Comparison of ENCODE assay signal across 8 cellular contexts in genomic region chr14:58427289-58428010, GRCh38. TPM values are rescaled to one million over a fixed set of nuclear protein-coding genes. Genes with fewer than 3 reads are reported as not detected.
DNase-seq lines count a peak whose midpoint lies in the region; ATAC-seq and TF ChIP-seq lines count a peak whose summit lies in the region.

KIAA0586 (plus strand) TSS chr14:58427719; CDS start chr14:58428265, 546 bp downstream.
TIMM9 (minus strand) TSS chr14:58427531; CDS start chr14:58411945, 15,586 bp downstream.

- TF ChIP-seq CTCF in DOHH2 (IDR thresholded peaks at IDR 0.05; ENCODE audit: low read depth, low read length, poor library complexity, severe bottlenecking) (no peak), GM23338 (conservative IDR thresholded peaks at IDR 0.05; ENCODE audit: low read depth in 2 of 2) (no peak), fibroblast of lung (conservative IDR thresholded peaks at IDR 0.05 in 1 of 2, IDR thresholded peaks at IDR 0.05 in 1 of 2; ENCODE audit: low read depth in 1 of 2, low read length in 2 of 2) (peak in 1 of 2 donors; percentile 0)

- H3K4me3 Mint-ChIP-seq in GM23338 = peak within 1 kb of the TSS; percentile 90
- H3K4me3 Mint-ChIP-seq in naive thymus-derived CD4-positive, alpha-beta T cell = peak within 1 kb of the TSS; percentile 82 to 100 (median 94)
- H3K4me3 Mint-ChIP-seq in stimulated activated naive B cell treated with anti-CD40 and anti-IgM and Interleukin-4, amounts not matched to agents 10 μg/mL and 1 μg/mL and 100 μg/mL, for 72 hours = peak within 1 kb of the TSS; percentile 84

- H3K4me1 ChIP-seq in DOHH2 (ENCODE audit: control insufficient read depth, low read length) (peaks cover 36% of the 10 kb centered on the region), GM23338 (ENCODE audit: insufficient read depth) (peaks cover 9% of the 10 kb centered on the region), fibroblast of lung (ENCODE audit: control insufficient read depth, extremely low read depth, insufficient read depth, low read length) (no peaks in the 10 kb centered on the region)
- peaks cover 13 to 17% of the 10 kb centered on the region in 2 donors for H3K4me1 ChIP-seq in naive thymus-derived CD4-positive, alpha-beta T cell (ENCODE audit: control insufficient read depth in 2 of 2, insufficient read depth in 2 of 2, low read length in 2 of 2)

- H3K36me3 ChIP-seq in DOHH2 (ENCODE audit: control insufficient read depth, low read length) = peaks cover 58% of the 10 kb centered on the region
- peaks cover 9% of the 10 kb centered on the region for H3K36me3 ChIP-seq in GM23338 (ENCODE audit: insufficient read depth)
- H3K36me3 ChIP-seq in fibroblast of lung (ENCODE audit: control insufficient read depth, insufficient read depth, low read length) = no peaks in the 10 kb centered on the region
- peaks cover 0 to 15% (median 0%) of the 10 kb centered on the region in 3 experiments for H3K36me3 ChIP-seq in naive thymus-derived CD4-positive, alpha-beta T cell (ENCODE audit: control insufficient read depth in 2 of 3, insufficient read depth in 3 of 3, low read length in 3 of 3)

- peak; percentile 92 for ATAC-seq in GM23338
- peak; percentile 94 for ATAC-seq in naive thymus-derived CD4-positive, alpha-beta T cell
- peak; percentile 93 to 95 for ATAC-seq in stimulated activated naive B cell treated with anti-CD40 and anti-IgM and Interleukin-4, amounts not matched to agents 10 μg/mL and 1 μg/mL and 100 μg/mL, for 72 hours (replicated peaks)

- peak within 1 kb of the TSS; percentile 97 for H3K27ac Mint-ChIP-seq in GM23338
- H3K27ac Mint-ChIP-seq in naive thymus-derived CD4-positive, alpha-beta T cell = peak within 1 kb of the TSS; percentile 95 to 99 (median 98)
- peak within 1 kb of the TSS; percentile 84 for H3K27ac Mint-ChIP-seq in stimulated activated naive B cell treated with anti-CD40 and anti-IgM and Interleukin-4, amounts not matched to agents 10 μg/mL and 1 μg/mL and 100 μg/mL, for 72 hours

- POLR2A ChIA-PET in naive thymus-derived CD4-positive, alpha-beta T cell (lab: Charles Lee) = interaction anchor here (0.5 to 3.1 kb wide), 27 partner anchors 10 to 1821 kb away, joined by 3 to 49 read pairs (median 4); partner anchors contain the start of genes ACTR10, AP5M1, ARID4A and DHRS7

- DNase-seq in GM23338 (ENCODE audit: low spot score) (peak; percentile 98), LHCN-M2 (ENCODE audit: low read depth) (peak; percentile 99), RPMI8226 (peak; percentile 95), fibroblast of lung (ENCODE audit: low read depth in 2 of 2) (peak; percentile 98 to 99)
- peak; percentile 87 to 93 for DNase-seq in activated T-helper 1 cell treated with anti-CD3 and anti-CD28 coated beads, Interleukin-2, amount 50 U/mL, for 16 hours (ENCODE audit: low read depth in 1 of 2, low spot score in 1 of 2)
- peak; percentile 82 to 98 (median 97) for DNase-seq in naive thymus-derived CD4-positive, alpha-beta T cell
- DNase-seq in stimulated activated naive B cell treated with anti-CD40 and anti-IgM and Interleukin-4, amounts not matched to agents 10 μg/mL and 1 μg/mL and 100 μg/mL, for 72 hours = peak; percentile 94

- H3K9me3 Mint-ChIP-seq in GM23338 = no peaks in the 10 kb centered on the region
- H3K9me3 Mint-ChIP-seq in naive thymus-derived CD4-positive, alpha-beta T cell = peaks cover 0 to 7% (median 0%) of the 10 kb centered on the region in 11 donors
- H3K9me3 Mint-ChIP-seq in stimulated activated naive B cell treated with anti-CD40 and anti-IgM and Interleukin-4, amounts not matched to agents 10 μg/mL and 1 μg/mL and 100 μg/mL, for 72 hours = no peaks in the 10 kb centered on the region

- peaks cover 14% of the 10 kb centered on the region for H3K27me3 Mint-ChIP-seq in GM23338 (ENCODE audit: insufficient read depth, low read depth, poor library complexity)
- H3K27me3 Mint-ChIP-seq in naive thymus-derived CD4-positive, alpha-beta T cell = peaks cover 0 to 3% (median 0%) of the 10 kb centered on the region in 5 donors
- no peaks in the 10 kb centered on the region for H3K27me3 Mint-ChIP-seq in stimulated activated naive B cell treated with anti-CD40 and anti-IgM and Interleukin-4, amounts not matched to agents 10 μg/mL and 1 μg/mL and 100 μg/mL, for 72 hours

- intact Hi-C loops in naive thymus-derived CD4-positive, alpha-beta T cell (cut with micrococcal nuclease) = loop anchor here (1.0 to 10.0 kb wide), 18 partner anchors 31 to 1845 kb away; partner anchors contain the start of genes AP5M1 (in 2 of the 2), ARID4A (in 2 of the 2), DAAM1 (in 2 of the 2) and DACT1 (in 2 of the 2)

- peak within 1 kb of the TSS; percentile 87 for H3K4me2 ChIP-seq in DOHH2 (ENCODE audit: low read length)
- peak within 1 kb of the TSS; percentile 83 for H3K4me2 ChIP-seq in GM23338
- H3K4me2 ChIP-seq in fibroblast of lung (ENCODE audit: extremely low read depth, insufficient read depth, low read length) = peak within 1 kb of the TSS; percentile 83

- peak within 1 kb of the TSS; percentile 90 for H3K9ac ChIP-seq in fibroblast of lung (ENCODE audit: insufficient read depth, low read length)

- peaks cover 20% of the 10 kb centered on the region for H3K36me3 Mint-ChIP-seq in GM23338 (ENCODE audit: low read depth)
- peaks cover 0 to 14% (median 12%) of the 10 kb centered on the region in 5 donors for H3K36me3 Mint-ChIP-seq in naive thymus-derived CD4-positive, alpha-beta T cell
- peaks cover 5% of the 10 kb centered on the region in 2 donors for H3K36me3 Mint-ChIP-seq in stimulated activated naive B cell treated with anti-CD40 and anti-IgM and Interleukin-4, amounts not matched to agents 10 μg/mL and 1 μg/mL and 100 μg/mL, for 72 hours

- H3F3A ChIP-seq in DOHH2 (ENCODE audit: control insufficient read depth, insufficient read depth) (peaks cover 7% of the 10 kb centered on the region), GM23338 (replicated peaks; ENCODE audit: low read depth) (0 out of 2 replicates have a peak, but pooled peaks cover 2% of the 10 kb centered on the region)

- H3K4me3 ChIP-seq in DOHH2 (ENCODE audit: low read length) = peak within 1 kb of the TSS; percentile 76
- H3K4me3 ChIP-seq in GM23338 = peak within 1 kb of the TSS; percentile 73
- peak within 1 kb of the TSS; percentile 77 to 97 (median 95) for H3K4me3 ChIP-seq in fibroblast of lung (replicated peaks in 1 of 4; ENCODE audit: control extremely low read depth in 1 of 4, insufficient read depth in 1 of 4, low read depth in 3 of 4, low read length in 4 of 4)
- H3K4me3 ChIP-seq in naive thymus-derived CD4-positive, alpha-beta T cell (ENCODE audit: low read length) = peak within 1 kb of the TSS; percentile 88

- H4K20me1 ChIP-seq in DOHH2 (ENCODE audit: control insufficient read depth, insufficient read depth, low read depth, low read length) = no peaks in the 10 kb centered on the region
- H4K20me1 ChIP-seq in GM23338 (replicated peaks; ENCODE audit: insufficient read depth) = peaks cover 5% of the 10 kb centered on the region; the same call in 1 of the 2 replicates
- H4K20me1 ChIP-seq in fibroblast of lung (ENCODE audit: control insufficient read depth, extremely low read depth, insufficient read depth, low read length) = no peaks in the 10 kb centered on the region

- peaks cover 7% of the 10 kb centered on the region for H3K4me1 Mint-ChIP-seq in GM23338
- H3K4me1 Mint-ChIP-seq in naive thymus-derived CD4-positive, alpha-beta T cell = peaks cover 18 to 65% (median 53%) of the 10 kb centered on the region in 7 donors
- H3K4me1 Mint-ChIP-seq in stimulated activated naive B cell treated with anti-CD40 and anti-IgM and Interleukin-4, amounts not matched to agents 10 μg/mL and 1 μg/mL and 100 μg/mL, for 72 hours = peaks cover 10 to 12% of the 10 kb centered on the region in 2 donors

- H3K9me2 ChIP-seq in DOHH2 (replicated peaks; ENCODE audit: control insufficient read depth, low read length) (no peaks in the 10 kb centered on the region), GM23338 (ENCODE audit: insufficient read depth) (no peaks in the 10 kb centered on the region)

- H3K9me3 ChIP-seq in DOHH2 (ENCODE audit: control insufficient read depth, insufficient read depth, low read length) (no peaks in the 10 kb centered on the region), fibroblast of lung (ENCODE audit: control insufficient read depth, insufficient read depth, low read depth, low read length) (no peaks in the 10 kb centered on the region)
- H3K9me3 ChIP-seq in naive thymus-derived CD4-positive, alpha-beta T cell (ENCODE audit: control insufficient read depth in 2 of 3, low read length in 3 of 3) = no peaks in the 10 kb centered on the region

- H2AFZ ChIP-seq in GM23338 (peak within 1 kb of the TSS; percentile 100), fibroblast of lung (ENCODE audit: low read length) (peak within 1 kb of the TSS; percentile 100)

- H3K27me3 ChIP-seq in DOHH2 (ENCODE audit: control insufficient read depth, low read length) (no peaks in the 10 kb centered on the region), GM23338 (ENCODE audit: insufficient read depth) (no peaks in the 10 kb centered on the region), fibroblast of lung (ENCODE audit: control insufficient read depth, insufficient read depth, low read length) (no peaks in the 10 kb centered on the region)
- no peaks in the 10 kb centered on the region for H3K27me3 ChIP-seq in naive thymus-derived CD4-positive, alpha-beta T cell (ENCODE audit: control insufficient read depth in 2 of 2, insufficient read depth in 2 of 2, low read length in 2 of 2)

- peak within 1 kb of the TSS; percentile 96 for H3K27ac ChIP-seq in DOHH2 (ENCODE audit: low read depth, low read length)
- H3K27ac ChIP-seq in GM23338 (ENCODE audit: low read depth) = peak within 1 kb of the TSS; percentile 88
- H3K27ac ChIP-seq in fibroblast of lung (ENCODE audit: insufficient read depth, low read length) = peak within 1 kb of the TSS; percentile 99
- H3K27ac ChIP-seq in naive thymus-derived CD4-positive, alpha-beta T cell (ENCODE audit: low read depth, low read length) = peak within 1 kb of the TSS; percentile 93

- H3K79me2 ChIP-seq in DOHH2 (ENCODE audit: control insufficient read depth, low read length) = peaks cover 72% of the 10 kb centered on the region
- H3K79me2 ChIP-seq in GM23338 (replicated peaks; ENCODE audit: insufficient read depth) = peaks cover 44% of the 10 kb centered on the region
- H3K79me2 ChIP-seq in fibroblast of lung (ENCODE audit: control insufficient read depth, insufficient read depth, low read length) = peaks cover 33% of the 10 kb centered on the region

- CTCF ChIA-PET in naive thymus-derived CD4-positive, alpha-beta T cell (lab: Charles Lee) = interaction anchor here (0.9 to 1.9 kb wide), 3 partner anchors 31 to 129 kb away, joined by 3 to 4 read pairs (median 4); partner anchors contain the start of gene ARID4A

RNA-seq across cellular contexts. Expression of gene KIAA0586, which starts in this region (rescaled TPM):
- total RNA-seq in GM23338 (2014; rRNA removed; shearing (Covaris generic)) = 23.7 and 26.0 TPM in 2 replicates
- 15.3 and 22.2 TPM in 2 replicates for polyA plus RNA-seq in GM23338 (2016; fragmentation: Nextera tagmentation; extraction: Ambion mirVana)
- total RNA-seq in LHCN-M2 (2014; rRNA removed) = 45.4 and 47.6 TPM in 2 replicates
- polyA plus RNA-seq in LHCN-M2 (2012) = 8.0 TPM
- total RNA-seq in fibroblast of lung = 13.1 and 17.8 TPM in 2 replicates
- polyA plus RNA-seq in fibroblast of lung = 18.9 and 26.5 TPM in 2 replicates
- polyA plus RNA-seq in fibroblast of lung (2012) = 10.3 and 14.8 TPM in 2 replicates
- 4.8 and 13.0 TPM in 2 replicates for polyA minus RNA-seq in fibroblast of lung (ENCODE audit: low replicate concordance)
- total RNA-seq in naive thymus-derived CD4-positive, alpha-beta T cell = 10 to 100 TPM; 26.4 to 52.5 (median 34.8) TPM
- 10 to 100 TPM; 29.2 to 33.1 TPM for polyA plus RNA-seq in naive thymus-derived CD4-positive, alpha-beta T cell

RNA-seq across cellular contexts. Expression of gene TIMM9, which starts in this region (rescaled TPM):
- total RNA-seq in GM23338 (2014; rRNA removed; shearing (Covaris generic)) = 40.3 and 101 TPM in 2 replicates
- polyA plus RNA-seq in GM23338 (2016; fragmentation: Nextera tagmentation; extraction: Ambion mirVana) (124 and 146 TPM in 2 replicates), fibroblast of lung (36.2 and 38.3 TPM in 2 replicates)
- total RNA-seq in LHCN-M2 (2014; rRNA removed) (38.2 and 49.8 TPM in 2 replicates), fibroblast of lung (20.1 and 29.3 TPM in 2 replicates)
- 39.2 TPM for polyA plus RNA-seq in LHCN-M2 (2012)
- polyA plus RNA-seq in fibroblast of lung (2012) = 43.9 and 55.5 TPM in 2 replicates
- polyA minus RNA-seq in fibroblast of lung (ENCODE audit: low replicate concordance) = 2.4 and 2.9 TPM in 2 replicates
- total RNA-seq in naive thymus-derived CD4-positive, alpha-beta T cell = 10 to 100 TPM; 22.1 to 42.5 (median 37.0) TPM
- polyA plus RNA-seq in naive thymus-derived CD4-positive, alpha-beta T cell = 10 to 100 TPM; 63.7 to 89.8 TPM

Comparison
In these comparisons a context has a peak if more than half of its experiments do, and no peak if none do; other contexts are left out.
1. Peak in every context shown above with its lines: DNase-seq, ATAC-seq, H3K4me3 ChIP-seq and H3K27ac ChIP-seq.